10 cellular contexts compared by ENCODE assay signal in genomic region chr3:48018841-48019240, GRCh38. TPM values are rescaled to one million over a fixed set of nuclear protein-coding genes. Genes with fewer than 3 reads are reported as not detected.
DNase-seq lines count a peak whose midpoint lies in the region; ATAC-seq and TF ChIP-seq lines count a peak whose summit lies in the region.
"Had no signal": no experiment of that assay in that cellular context is flagged by ENCODE, and none has a peak within 500 bp of the region (broad histone marks: within the 10 kb centered on the region; RNA-seq: fewer than 3 reads in every experiment).

No MANE protein-coding gene starts in this region.

- no peak overlapping the region for H3K4me3 ChIP-seq in HCT116 (replicated peaks in 1 of 2; ENCODE audit: low read depth in 1 of 2, low read length in 2 of 2)
- H3K4me3 ChIP-seq in thoracic aorta = peak overlapping the region; percentile 39
- H3K4me3 ChIP-seq: HAP-1 had no signal

- no peak overlapping the region for H2AFZ ChIP-seq in HCT116 (ENCODE audit: low read depth, low read length, poor library complexity, severe bottlenecking)

- ATAC-seq in HCT116 (peak; percentile 61), WTC11 (no peak), foreskin keratinocyte (peak; percentile 51), thoracic aorta (ENCODE audit: insufficient number of reproducible peaks, low FRiP score, low read depth) (peak; percentile 85)

- DNase-seq in HCT116 (ENCODE audit: low read depth, low spot score) = no peak
- DNase-seq in WTC11 (ENCODE audit: low spot score) = no peak
- peak; percentile 81 to 94 for DNase-seq in foreskin keratinocyte
- peak; percentile 19 for DNase-seq in thoracic aorta (ENCODE audit: low spot score)
- no peak for DNase-seq in activated T-helper 2 cell treated with anti-CD3 and anti-CD28 coated beads, Interferon-gamma antibody, Interleukin-2, Interleukin-4, amounts not matched to agents 10 μg/mL and 5 μg/mL and 100 μg/mL, durations not matched to agents 14 hours and 24 hours and 36 hours (ENCODE audit: low spot score)
- no peak for DNase-seq in NCI-H510A treated with DMSO at 0.1 percent for 48 hours (lab: John Stamatoyannopoulos, UW)
- DNase-seq in occipital lobe (lab: John Stamatoyannopoulos, UW) = no peak
- DNase-seq: kidney had no signal

- CTCF ChIA-PET in HCT116 (lab: Charles Lee) = interaction anchor here (1.1 kb wide), 1 partner anchor 132 kb away, joined by 4 read pairs; no protein-coding TSS in a partner anchor
- CTCF ChIA-PET in WTC11 (lab: Charles Lee) = no interaction called here

- no peak overlapping the region; the same call in 1 of the 2 replicates for H3K27ac Mint-ChIP-seq in WTC11
- H3K27ac Mint-ChIP-seq in activated T-helper 2 cell treated with anti-CD3 and anti-CD28 coated beads, Interferon-gamma antibody, Interleukin-2, Interleukin-4, amounts not matched to agents 10 μg/mL and 5 μg/mL and 100 μg/mL, durations not matched to agents 14 hours and 24 hours and 36 hours = no peak overlapping the region
- H3K27ac Mint-ChIP-seq: activated T-helper 1 cell treated with anti-CD3 and anti-CD28 coated beads, Interleukin-12 subunit alpha, Interleukin-12 subunit beta, Interleukin-2, Interleukin-4 antibody, amounts not matched to agents 30 ng/mL and 10 ng/mL and 1 ng/mL, durations not matched to agents 14 hours and 24 hours and 36 hours had no signal

- no TSS peak for BruUV-seq in HCT116 (replicated peaks; lab: Mats Ljungman, UMichigan)

- no peak overlapping the region for H3K9ac ChIP-seq in HCT116 (ENCODE audit: low read length)

- POLR2A ChIA-PET in HCT116 (lab: Charles Lee) = no interaction called here
- POLR2A ChIA-PET in WTC11 (lab: Charles Lee) = interaction anchor here (0.8 kb wide), 1 partner anchor 21 kb away, joined by 3 read pairs; no protein-coding TSS in a partner anchor

- H3K4me1 ChIP-seq in HCT116 (ENCODE audit: control insufficient read depth in 1 of 2, insufficient read depth in 2 of 2, low read length in 2 of 2) = peaks cover 36 to 57% of the 10 kb centered on the region in 2 experiments
- peaks cover 25% of the 10 kb centered on the region for H3K4me1 ChIP-seq in foreskin keratinocyte
- peaks cover 60 to 77% of the 10 kb centered on the region in 2 donors for H3K4me1 ChIP-seq in thoracic aorta (ENCODE audit: control insufficient read depth in 1 of 2, low read depth in 2 of 2)

- H3K27ac ChIP-seq in HCT116 (ENCODE audit: low read depth, low read length) (peak overlapping the region; percentile 34; the same call in 1 of the 2 replicates), foreskin keratinocyte (no peak overlapping the region), thoracic aorta (peak overlapping the region; percentile 85 to 90)

- RAD21 ChIA-PET in HCT116 (lab: Charles Lee; ENCODE audit: low non-redundant PET in 1 of 2, low total read pairs in 2 of 2, uncharacterized antibody in 2 of 2, unreplicated experiment in 2 of 2) = no interaction called here

- TF ChIP-seq CTCF in HCT116 (IDR thresholded peaks at IDR 0.05 in 2 of 3, conservative IDR thresholded peaks at IDR 0.05 in 1 of 3; ENCODE audit: borderline replicate concordance in 1 of 3, insufficient read depth in 1 of 3, low read depth in 2 of 3, low read length in 2 of 3) (no peak), WTC11 (IDR thresholded peaks at IDR 0.05) (no peak), foreskin keratinocyte (conservative IDR thresholded peaks at IDR 0.05) (no peak), thoracic aorta (IDR thresholded peaks at IDR 0.05) (no peak)

- intact Hi-C loops in HCT116 (cut with micrococcal nuclease) = no loop called here
- intact Hi-C loops in activated T-helper 2 cell treated with anti-CD3 and anti-CD28 coated beads, Interferon-gamma antibody, Interleukin-2, Interleukin-4, amounts not matched to agents 10 μg/mL and 5 μg/mL and 100 μg/mL, durations not matched to agents 14 hours and 24 hours and 36 hours (cut with micrococcal nuclease) = no loop called here

- H3K4me2 ChIP-seq in HCT116 (ENCODE audit: low read length) = peak overlapping the region; percentile 40

- H3K9me3 ChIP-seq in HCT116 (ENCODE audit: control insufficient read depth in 1 of 2, insufficient read depth in 1 of 2, low read depth in 1 of 2, low read length in 2 of 2) = no peaks in the 10 kb centered on the region
- no peaks in the 10 kb centered on the region for H3K9me3 ChIP-seq in thoracic aorta
- H3K9me3 ChIP-seq: HAP-1 had no signal

- TF ChIP-seq RAD21 in HCT116 (IDR thresholded peaks at IDR 0.05; ENCODE audit: low read depth) = no peak

- H3K9me2 ChIP-seq in HCT116 (ENCODE audit: insufficient read depth) = no peaks in the 10 kb centered on the region

- H3K36me3 ChIP-seq in HCT116 (ENCODE audit: control insufficient read depth in 1 of 2, insufficient read depth in 2 of 2, low read length in 2 of 2) = no peaks in the 10 kb centered on the region
- no peaks in the 10 kb centered on the region for H3K36me3 ChIP-seq in thoracic aorta
- H3K36me3 ChIP-seq: HAP-1 had no signal

- no peak overlapping the region for H3K4me3 Mint-ChIP-seq in WTC11
- no peak overlapping the region for H3K4me3 Mint-ChIP-seq in activated T-helper 2 cell treated with anti-CD3 and anti-CD28 coated beads, Interferon-gamma antibody, Interleukin-2, Interleukin-4, amounts not matched to agents 10 μg/mL and 5 μg/mL and 100 μg/mL, durations not matched to agents 14 hours and 24 hours and 36 hours (ENCODE audit: low read depth)
- H3K4me3 Mint-ChIP-seq: activated T-helper 1 cell treated with anti-CD3 and anti-CD28 coated beads, Interleukin-12 subunit alpha, Interleukin-12 subunit beta, Interleukin-2, Interleukin-4 antibody, amounts not matched to agents 30 ng/mL and 10 ng/mL and 1 ng/mL, durations not matched to agents 14 hours and 24 hours and 36 hours had no signal

- H3K36me3 Mint-ChIP-seq in WTC11 = peaks cover 13% of the 10 kb centered on the region
- H3K36me3 Mint-ChIP-seq in activated T-helper 2 cell treated with anti-CD3 and anti-CD28 coated beads, Interferon-gamma antibody, Interleukin-2, Interleukin-4, amounts not matched to agents 10 μg/mL and 5 μg/mL and 100 μg/mL, durations not matched to agents 14 hours and 24 hours and 36 hours (ENCODE audit: low read depth) = peaks cover 6% of the 10 kb centered on the region

- peaks cover 94% of the 10 kb centered on the region for H3K79me2 ChIP-seq in HCT116 (ENCODE audit: insufficient read depth, low read length)

- no peaks in the 10 kb centered on the region for H4K20me1 ChIP-seq in HCT116 (ENCODE audit: insufficient read depth)

- H3K27me3 ChIP-seq in HCT116 (ENCODE audit: insufficient read depth, low read length) (no peaks in the 10 kb centered on the region), foreskin keratinocyte (no peaks in the 10 kb centered on the region), thoracic aorta (replicated peaks; ENCODE audit: insufficient read depth) (no peaks in the 10 kb centered on the region)

- H3K4me1 Mint-ChIP-seq in WTC11 = peaks cover 54% of the 10 kb centered on the region
- H3K4me1 Mint-ChIP-seq in activated T-helper 2 cell treated with anti-CD3 and anti-CD28 coated beads, Interferon-gamma antibody, Interleukin-2, Interleukin-4, amounts not matched to agents 10 μg/mL and 5 μg/mL and 100 μg/mL, durations not matched to agents 14 hours and 24 hours and 36 hours (ENCODE audit: low read depth) = peaks cover 27% of the 10 kb centered on the region

- TF ChIP-seq POLR2A in HCT116 (IDR thresholded peaks at IDR 0.05; ENCODE audit: borderline replicate concordance, extremely low read depth, insufficient read depth, insufficient read length) = no peak

- peaks cover 4% of the 10 kb centered on the region; the same call in 1 of the 2 replicates for H3K9me3 Mint-ChIP-seq in WTC11
- H3K9me3 Mint-ChIP-seq in activated T-helper 2 cell treated with anti-CD3 and anti-CD28 coated beads, Interferon-gamma antibody, Interleukin-2, Interleukin-4, amounts not matched to agents 10 μg/mL and 5 μg/mL and 100 μg/mL, durations not matched to agents 14 hours and 24 hours and 36 hours = no peaks in the 10 kb centered on the region
- H3K9me3 Mint-ChIP-seq: activated T-helper 1 cell treated with anti-CD3 and anti-CD28 coated beads, Interleukin-12 subunit alpha, Interleukin-12 subunit beta, Interleukin-2, Interleukin-4 antibody, amounts not matched to agents 30 ng/mL and 10 ng/mL and 1 ng/mL, durations not matched to agents 14 hours and 24 hours and 36 hours had no signal

- no peaks in the 10 kb centered on the region for H3K27me3 Mint-ChIP-seq in WTC11 (ENCODE audit: low read depth)
- H3K27me3 Mint-ChIP-seq in activated T-helper 2 cell treated with anti-CD3 and anti-CD28 coated beads, Interferon-gamma antibody, Interleukin-2, Interleukin-4, amounts not matched to agents 10 μg/mL and 5 μg/mL and 100 μg/mL, durations not matched to agents 14 hours and 24 hours and 36 hours (ENCODE audit: low read depth) = no peaks in the 10 kb centered on the region

TF ChIP-seq in HCT116, 20 proteins besides CTCF, POLR2A, EP300 and RAD21 (continues in another document):
- TF ChIP-seq POLR2AphosphoS5 (IDR thresholded peaks at IDR 0.05; ENCODE audit: low read depth, low read length) = no peak
- no peak for TF ChIP-seq CBX3 (IDR thresholded peaks at IDR 0.05; ENCODE audit: low read depth)
- peak; percentile 46; the same call in 1 of the 2 replicates for TF ChIP-seq FOSL1 (IDR thresholded peaks at IDR 0.05; ENCODE audit: low read depth)
- no peak; the same call in 1 of the 2 replicates for TF ChIP-seq ELF1 (IDR thresholded peaks at IDR 0.05; ENCODE audit: borderline replicate concordance, low read depth)
- no peak for TF ChIP-seq SRF (IDR thresholded peaks at IDR 0.05; ENCODE audit: low read depth)
- TF ChIP-seq ZNF274 (IDR thresholded peaks at IDR 0.05; ENCODE audit: low read depth, low read length) = no peak
- TF ChIP-seq SIN3A (IDR thresholded peaks at IDR 0.05; ENCODE audit: low read depth) = no peak

TF ChIP-seq in WTC11, 78 proteins besides CTCF, POLR2A, EP300 and RAD21 (continues in another document):
- TF ChIP-seq GABPB1 (CRISPR knock-in tag; IDR thresholded peaks at IDR 0.05) = peak; percentile 66

RNA-seq across cellular contexts. Expression of gene MAP4, which starts 2.6 kb away (rescaled TPM):
- total RNA-seq in HCT116 (2021; ENCODE audit: unreplicated experiment) (200 TPM), WTC11 (2021) (164 to 199 TPM (median 171 TPM) in 3 replicates), foreskin keratinocyte (154 and 174 TPM in 2 replicates), thoracic aorta (100 to 1,000 TPM; 252 to 264 TPM), occipital lobe (306 TPM)
- polyA plus RNA-seq in HCT116 (2012) = 120 and 128 TPM in 2 replicates
- polyA plus RNA-seq in foreskin keratinocyte = 97.5 and 98.3 TPM in 2 replicates
- total RNA-seq in activated T-helper 2 cell treated with anti-CD3 and anti-CD28 coated beads, Interferon-gamma antibody, Interleukin-2, Interleukin-4, amounts not matched to agents 10 μg/mL and 5 μg/mL and 100 μg/mL, durations not matched to agents 14 hours and 24 hours and 36 hours = 144 and 155 TPM in 2 replicates

Comparison
In these comparisons a context has a peak if more than half of its experiments do, and no peak if none do; other contexts are left out.
1. DNase-seq: peak in foreskin keratinocyte (2 of 2) and thoracic aorta (single experiment); none in HCT116 (single experiment), WTC11 (single experiment), activated T-helper 2 cell treated with anti-CD3 and anti-CD28 coated beads, Interferon-gamma antibody, Interleukin-2, Interleukin-4, amounts not matched to agents 10 μg/mL and 5 μg/mL and 100 μg/mL, durations not matched to agents 14 hours and 24 hours and 36 hours (single experiment), NCI-H510A treated with DMSO at 0.1 percent for 48 hours (single experiment) and occipital lobe (single experiment).
2. Of the 4 proteins assayed by ChIP-seq in both WTC11 and HCT116: peak only in WTC11: none; only in HCT116: ATF3 and MAX; in both: none; in neither: 2.